In genomic region chr17:17628388-17629008, GRCh38 we compare ENCODE assay signal across 9 cellular contexts. TPM values are rescaled to one million over a fixed set of nuclear protein-coding genes. Genes with fewer than 3 reads are reported as not detected.
DNase-seq lines count a peak whose midpoint lies in the region; ATAC-seq, FAIRE-seq and TF ChIP-seq lines count a peak whose summit lies in the region.
"Had no signal": no experiment of that assay in that cellular context is flagged by ENCODE, and none has a peak within 500 bp of the region (broad histone marks: within the 10 kb centered on the region; RNA-seq: fewer than 3 reads in every experiment).

No MANE protein-coding gene starts in this region.

- H3K4me2 ChIP-seq in keratinocyte (ENCODE audit: control insufficient read depth, extremely low read depth, insufficient read depth, low read depth, low read length), result peak overlapping the region; percentile 37

- H3K4me3 ChIP-seq in keratinocyte (ENCODE audit: control insufficient read depth in 2 of 3, extremely low read depth in 1 of 3, insufficient read depth in 2 of 3, low read depth in 1 of 3, low read length in 3 of 3) (peak overlapping the region in 1 of 3 experiments; percentile 42), thoracic aorta (peak overlapping the region; percentile 50)

- no peak overlapping the region for H3K27ac ChIP-seq in keratinocyte (ENCODE audit: control insufficient read depth, insufficient read depth, low read length)
- H3K27ac ChIP-seq in thoracic aorta, result no peak overlapping the region

- H3K79me2 ChIP-seq in keratinocyte (ENCODE audit: control insufficient read depth, insufficient read depth, low read length), result no peaks in the 10 kb centered on the region

- FAIRE-seq in keratinocyte (lab: Jason Lieb, UNC), result no peak
- FAIRE-seq: islet of Langerhans had no signal

- TF ChIP-seq CTCF in keratinocyte (optimal IDR thresholded peaks at IDR 0.05 in 1 of 3, IDR thresholded peaks at IDR 0.05 in 1 of 3, conservative IDR thresholded peaks at IDR 0.05 in 1 of 3; ENCODE audit: extremely low read depth in 1 of 3, insufficient read depth in 2 of 3, low read length in 3 of 3), result no peak
- TF ChIP-seq CTCF in thoracic aorta (IDR thresholded peaks at IDR 0.05), result no peak

- H3K27me3 ChIP-seq in keratinocyte (ENCODE audit: control insufficient read depth, extremely low read depth, insufficient read depth, low read length), result peaks cover 8% of the 10 kb centered on the region
- H3K27me3 ChIP-seq in thoracic aorta (replicated peaks; ENCODE audit: insufficient read depth), result no peaks in the 10 kb centered on the region

- dilution Hi-C loops in keratinocyte (cut with MboI; ENCODE audit: extremely low pct_ligation_motif_present, low sequenced_read_pairs), result no loop called here

- H3K9me1 ChIP-seq in keratinocyte (ENCODE audit: control insufficient read depth, extremely low read depth, insufficient read depth, low read length), result no peaks in the 10 kb centered on the region

- peaks cover 7% of the 10 kb centered on the region for H3K4me1 ChIP-seq in keratinocyte (ENCODE audit: control insufficient read depth, extremely low read depth, insufficient read depth, low read length)
- H3K4me1 ChIP-seq in thoracic aorta (ENCODE audit: control insufficient read depth in 1 of 2, low read depth in 2 of 2), result peaks cover 0 to 2% of the 10 kb centered on the region in 2 donors

- peak overlapping the region; percentile 30 for H2AFZ ChIP-seq in keratinocyte (ENCODE audit: control insufficient read depth, low read length)

- no peak for ATAC-seq in thoracic aorta (ENCODE audit: insufficient number of reproducible peaks, low FRiP score, low read depth)
- no peak for ATAC-seq in GM21717 (IDR thresholded peaks at IDR 0.05; ENCODE audit: unreplicated experiment)

- no peaks in the 10 kb centered on the region for H4K20me1 ChIP-seq in keratinocyte (ENCODE audit: control insufficient read depth, extremely low read depth, insufficient read depth, low read length)

- DNase-seq in NCI-H2081 (lab: John Stamatoyannopoulos, UW) (peak; percentile 1 to 14), NCI-H2081 treated with DMSO at 0.1 percent for 48 hours (lab: John Stamatoyannopoulos, UW) (no peak), keratinocyte (ENCODE audit: low read depth, low spot score) (no peak), thoracic aorta (ENCODE audit: low spot score) (no peak), COLO829 (ENCODE audit: low spot score) (no peak), HCEC 1CT (no peak)
- peak; percentile 26 for DNase-seq in activated CD4-positive, alpha-beta T cell treated with anti-CD3 and anti-CD28 coated beads, Interleukin-2, amount 50 U/mL, for 1 hour

- H3K36me3 ChIP-seq in keratinocyte (ENCODE audit: control insufficient read depth in 2 of 2, extremely low read depth in 1 of 2, insufficient read depth in 2 of 2, low read length in 2 of 2), result no peaks in the 10 kb centered on the region
- H3K36me3 ChIP-seq in thoracic aorta, result no peaks in the 10 kb centered on the region

- H3K9me3 ChIP-seq in keratinocyte (ENCODE audit: control insufficient read depth, low read depth, low read length), result no peaks in the 10 kb centered on the region
- H3K9me3 ChIP-seq in thoracic aorta, result no peaks in the 10 kb centered on the region

- no peak overlapping the region for H3K9ac ChIP-seq in keratinocyte (ENCODE audit: control insufficient read depth, extremely low read depth, insufficient read depth, low read length)

RNA-seq across cellular contexts. Expression of gene PEMT, which starts 37.0 kb away (rescaled TPM):
- polyA plus RNA-seq in keratinocyte, result 17.7 to 23.7 TPM (median 18.6 TPM) in 3 replicates
- polyA plus RNA-seq in keratinocyte (2011; ENCODE audit: low read depth), result 5.2 TPM
- 14.9 and 32.2 TPM in 2 replicates for polyA plus RNA-seq in keratinocyte (2011; cell fraction: cytosol; rRNA removed)
- polyA plus RNA-seq in keratinocyte (2011; cell fraction: nucleus; rRNA removed), result 10.1 and 15.3 TPM in 2 replicates
- polyA plus RNA-seq in keratinocyte (2012; ENCODE audit: low replicate concordance), result 24.9 and 27.2 TPM in 2 replicates
- 9.8 to 53.1 TPM (median 10.8 TPM) in 3 replicates for polyA minus RNA-seq in keratinocyte
- polyA minus RNA-seq in keratinocyte (2011; cell fraction: cytosol; rRNA and poly(A)+ RNA removed), result 28.0 TPM
- polyA minus RNA-seq in keratinocyte (2011; cell fraction: nucleus; rRNA and poly(A)+ RNA removed), result 3.6 and 4.6 TPM in 2 replicates
- total RNA-seq in thoracic aorta, result 10 to 100 TPM; 15.7 to 22.1 TPM

RNA-seq across cellular contexts. Expression of gene RAI1, which starts 52.8 kb away (rescaled TPM):
- 2.6 to 3.8 TPM (median 3.2 TPM) in 3 replicates for polyA plus RNA-seq in keratinocyte
- 4.4 TPM for polyA plus RNA-seq in keratinocyte (2011; ENCODE audit: low read depth)
- polyA plus RNA-seq in keratinocyte (2011; cell fraction: cytosol; rRNA removed), result 1.5 and 4.3 TPM in 2 replicates
- 12.7 and 22.4 TPM in 2 replicates for polyA plus RNA-seq in keratinocyte (2011; cell fraction: nucleus; rRNA removed)
- 7.9 and 17.1 TPM in 2 replicates for polyA plus RNA-seq in keratinocyte (2012; ENCODE audit: low replicate concordance)
- polyA minus RNA-seq in keratinocyte, result 7.0 to 17.7 TPM (median 7.2 TPM) in 3 replicates
- polyA minus RNA-seq in keratinocyte (2011; cell fraction: cytosol; rRNA and poly(A)+ RNA removed), result 12.1 TPM
- polyA minus RNA-seq in keratinocyte (2011; cell fraction: nucleus; rRNA and poly(A)+ RNA removed), result 16.7 and 20.6 TPM in 2 replicates
- 10 to 100 TPM; 21.0 to 31.5 TPM for total RNA-seq in thoracic aorta

Comparison
In these comparisons a context has a peak if more than half of its experiments do, and no peak if none do; other contexts are left out.
1. DNase-seq: peak in NCI-H2081 (2 of 2) and activated CD4-positive, alpha-beta T cell treated with anti-CD3 and anti-CD28 coated beads, Interleukin-2, amount 50 U/mL, for 1 hour (single experiment); none in NCI-H2081 treated with DMSO at 0.1 percent for 48 hours (single experiment), keratinocyte (single experiment), thoracic aorta (single experiment), COLO829 (single experiment) and HCEC 1CT (single experiment).